In genomic region chr1:114431026-114431425, GRCh38 we compare ENCODE assay signal across 19 cellular contexts.
A peak's percentile ranks its signal among the peaks of the same experiment; 100 is the strongest.
DNase-seq lines count a peak whose midpoint lies in the region; ATAC-seq and TF ChIP-seq lines count a peak whose summit lies in the region.
"Had no signal": no experiment of that assay in that cellular context is flagged by ENCODE, and none has a peak within 500 bp of the region (broad histone marks: within the 10 kb centered on the region; RNA-seq: fewer than 3 reads in every experiment).

No MANE protein-coding gene starts in this region.

- peaks cover 6 to 9% of the 10 kb centered on the region in 2 experiments; a peak in 2 of 4 replicates for H3K4me1 ChIP-seq in SK-N-SH (ENCODE audit: control insufficient read depth in 1 of 2, insufficient read depth in 2 of 2, low read depth in 1 of 2, low read length in 1 of 2)
- H3K4me1 ChIP-seq in heart right ventricle: peaks cover 0 to 38% (median 7%) of the 10 kb centered on the region in 9 donors
- peaks cover 0 to 11% of the 10 kb centered on the region in 2 donors for H3K4me1 ChIP-seq in right atrium auricular region
- H3K4me1 ChIP-seq: HAP-1 had no signal

- peaks cover 13% of the 10 kb centered on the region for H3F3A ChIP-seq in SK-N-SH (replicated peaks; ENCODE audit: insufficient read depth)

- H3K9me3 ChIP-seq in SK-N-SH (no peaks in the 10 kb centered on the region), heart right ventricle (no peaks in the 10 kb centered on the region), right atrium auricular region (no peaks in the 10 kb centered on the region)
- H3K9me3 ChIP-seq: A549, BLaER1, HAP-1 had no signal

- intact Hi-C loops in heart right ventricle (cut with DNase I) (loop anchor here in 1 of 10 donors (5.0 kb wide), 1 partner anchor 81 kb away; the partner anchor contains the start of gene TRIM33), left ventricle myocardium superior (cut with micrococcal nuclease) (no loop called here)

- H3K9me2 ChIP-seq in SK-N-SH: no peaks in the 10 kb centered on the region

- H3K9ac ChIP-seq in SK-N-SH: no peak overlapping the region
- H3K9ac ChIP-seq: BLaER1, GM23248 had no signal

- H3K4me3 ChIP-seq in SK-N-SH (ENCODE audit: low read depth in 2 of 2, low read length in 1 of 2) (no peak overlapping the region), heart right ventricle (no peak overlapping the region), right atrium auricular region (no peak overlapping the region)
- H3K4me3 ChIP-seq: A549, BLaER1, GM12878, GM23248, HAP-1 had no signal

- H3K79me2 ChIP-seq in SK-N-SH (ENCODE audit: insufficient read depth): peaks cover 19% of the 10 kb centered on the region

- no peak for TF ChIP-seq CTCF in SK-N-SH (IDR thresholded peaks at IDR 0.05)
- TF ChIP-seq CTCF in heart right ventricle (IDR thresholded peaks at IDR 0.05): no peak
- no peak for TF ChIP-seq CTCF in right atrium auricular region (IDR thresholded peaks at IDR 0.05)

- H2AFZ ChIP-seq in SK-N-SH (ENCODE audit: low read depth): no peak overlapping the region
- H2AFZ ChIP-seq: GM23248 had no signal

- 43% methylated on average over 1 of the region's 1 CpG for WGBS in SK-N-SH (ENCODE audit: low lambda C conversion rate)
- 29 to 51% methylated on average over 1 of the region's 1 CpG for WGBS in heart right ventricle, 2 donors

- H3K27ac ChIP-seq in SK-N-SH (ENCODE audit: low read depth in 2 of 2, low read length in 1 of 2) (no peak overlapping the region), heart right ventricle (peak overlapping the region in 6 of 10 donors; percentile 25 to 65 (median 48)), right atrium auricular region (peak overlapping the region in 1 of 2 donors; percentile 15)
- H3K27ac ChIP-seq: 22Rv1, A549, BLaER1, GM23248, HL-60 had no signal

- DNase-seq in SK-N-SH: no peak
- DNase-seq in heart right ventricle: peak in 1 of 2 donors; percentile 16
- no peak for DNase-seq in right atrium auricular region (ENCODE audit: low spot score)
- DNase-seq in left ventricle myocardium superior: no peak
- DNase-seq: AML-193; CD4-positive, alpha-beta memory T cell; DMS153; DMS79; EL; GM23248 had no signal

- POLR2A ChIA-PET in SK-N-SH (lab: Yijun Ruan, JAX): no interaction called here

- no peaks in the 10 kb centered on the region for H4K20me1 ChIP-seq in SK-N-SH (ENCODE audit: insufficient read depth)

- no peak overlapping the region for H3K4me2 ChIP-seq in SK-N-SH
- H3K4me2 ChIP-seq: A549 had no signal

- peaks cover 30 to 41% of the 10 kb centered on the region in 2 experiments for H3K36me3 ChIP-seq in SK-N-SH (replicated peaks in 1 of 2; ENCODE audit: control insufficient read depth in 1 of 2, insufficient read depth in 2 of 2, low read length in 1 of 2)
- peaks cover 0 to 53% (median 2%) of the 10 kb centered on the region in 9 donors for H3K36me3 ChIP-seq in heart right ventricle
- H3K36me3 ChIP-seq in right atrium auricular region: peaks cover 6% of the 10 kb centered on the region

- TF ChIP-seq EP300 in SK-N-SH (IDR thresholded peaks at IDR 0.05; ENCODE audit: borderline replicate concordance in 1 of 2, low read depth in 1 of 2, low read length in 1 of 2): no peak

- ATAC-seq in SK-N-SH treated with all-trans-retinoic acid at 6 μM for 48 hours (no peak), heart right ventricle (peak in 4 of 8 donors; percentile 63 to 80 (median 76)), left ventricle myocardium superior (peak; percentile 66), HG02981 (IDR thresholded peaks at IDR 0.05; ENCODE audit: unreplicated experiment) (no peak), GM18873 (IDR thresholded peaks at IDR 0.05; ENCODE audit: low FRiP score, unreplicated experiment) (no peak)
- ATAC-seq: A549, GM12878 had no signal

- no peak for TF ChIP-seq RAD21 in SK-N-SH (IDR thresholded peaks at IDR 0.05; ENCODE audit: low read length)

- H3K27me3 ChIP-seq in SK-N-SH (ENCODE audit: insufficient read depth) (no peaks in the 10 kb centered on the region), heart right ventricle (no peaks in the 10 kb centered on the region), right atrium auricular region (no peaks in the 10 kb centered on the region)
- H3K27me3 ChIP-seq: BLaER1 had no signal

- CTCF ChIA-PET in SK-N-SH (lab: Yijun Ruan, JAX): interaction anchor here (1.9 kb wide), 1 partner anchor 84 kb away, joined by 6 read pairs; no protein-coding TSS in a partner anchor

TF ChIP-seq in SK-N-SH treated with all-trans-retinoic acid at 6 μM for 48 hours, 23 proteins besides CTCF, POLR2A, EP300 and RAD21:
- TF ChIP-seq ZFP30 (CRISPR knock-in tag; IDR thresholded peaks at IDR 0.05) (no peak), ZNF565 (CRISPR knock-in tag; conservative IDR thresholded peaks at IDR 0.05; ENCODE audit: low read depth) (no peak), BACH2 (CRISPR knock-in tag; IDR thresholded peaks at IDR 0.05; ENCODE audit: borderline replicate concordance) (no peak), CSRNP3 (CRISPR knock-in tag; IDR thresholded peaks at IDR 0.05) (no peak), ISL1 (CRISPR knock-in tag; IDR thresholded peaks at IDR 0.05) (0 out of 2 replicates have a peak, but pooled peaks have one; percentile 29), PPARA (CRISPR knock-in tag; IDR thresholded peaks at IDR 0.05; ENCODE audit: borderline replicate concordance) (no peak), CSDC2 (CRISPR knock-in tag; IDR thresholded peaks at IDR 0.05) (no peak)

TF ChIP-seq in SK-N-SH, 30 proteins besides CTCF, POLR2A, EP300 and RAD21:
- TF ChIP-seq MEF2A (IDR thresholded peaks at IDR 0.05; ENCODE audit: borderline replicate concordance, low read depth) (no peak), TAF1 (IDR thresholded peaks at IDR 0.05; ENCODE audit: borderline replicate concordance, low read depth, low read length) (no peak), FOSL2 (IDR thresholded peaks at IDR 0.05; ENCODE audit: borderline replicate concordance, low read depth) (no peak), GABPA (IDR thresholded peaks at IDR 0.05; ENCODE audit: low read depth) (no peak), REST (IDR thresholded peaks at IDR 0.05; ENCODE audit: low read depth, low read length) (no peak), IRF3 (IDR thresholded peaks at IDR 0.05; ENCODE audit: low read depth, low read length) (no peak), MXI1 (IDR thresholded peaks at IDR 0.05; ENCODE audit: low read depth, low read length) (no peak), YY1 (IDR thresholded peaks at IDR 0.05; ENCODE audit: low read depth) (no peak), TCF12 (IDR thresholded peaks at IDR 0.05) (no peak), NFIC (IDR thresholded peaks at IDR 0.05; ENCODE audit: borderline replicate concordance) (no peak), FOXJ3 (CRISPR knock-in tag; IDR thresholded peaks at IDR 0.05) (no peak), RCOR1 (IDR thresholded peaks at IDR 0.05; ENCODE audit: low read length) (no peak), SMC3 (IDR thresholded peaks at IDR 0.05; ENCODE audit: low read depth, low read length) (no peak), POLR2AphosphoS5 (IDR thresholded peaks at IDR 0.05; ENCODE audit: low read depth, low read length) (no peak)

Comparison
In these comparisons a context has a peak if more than half of its experiments do, and no peak if none do; other contexts are left out.
1. H3K27ac ChIP-seq: peak in heart right ventricle (6 of 10); none in SK-N-SH (0 of 2).